Comparison of ENCODE assay signal across 8 cellular contexts in the genomic region with DNA sequence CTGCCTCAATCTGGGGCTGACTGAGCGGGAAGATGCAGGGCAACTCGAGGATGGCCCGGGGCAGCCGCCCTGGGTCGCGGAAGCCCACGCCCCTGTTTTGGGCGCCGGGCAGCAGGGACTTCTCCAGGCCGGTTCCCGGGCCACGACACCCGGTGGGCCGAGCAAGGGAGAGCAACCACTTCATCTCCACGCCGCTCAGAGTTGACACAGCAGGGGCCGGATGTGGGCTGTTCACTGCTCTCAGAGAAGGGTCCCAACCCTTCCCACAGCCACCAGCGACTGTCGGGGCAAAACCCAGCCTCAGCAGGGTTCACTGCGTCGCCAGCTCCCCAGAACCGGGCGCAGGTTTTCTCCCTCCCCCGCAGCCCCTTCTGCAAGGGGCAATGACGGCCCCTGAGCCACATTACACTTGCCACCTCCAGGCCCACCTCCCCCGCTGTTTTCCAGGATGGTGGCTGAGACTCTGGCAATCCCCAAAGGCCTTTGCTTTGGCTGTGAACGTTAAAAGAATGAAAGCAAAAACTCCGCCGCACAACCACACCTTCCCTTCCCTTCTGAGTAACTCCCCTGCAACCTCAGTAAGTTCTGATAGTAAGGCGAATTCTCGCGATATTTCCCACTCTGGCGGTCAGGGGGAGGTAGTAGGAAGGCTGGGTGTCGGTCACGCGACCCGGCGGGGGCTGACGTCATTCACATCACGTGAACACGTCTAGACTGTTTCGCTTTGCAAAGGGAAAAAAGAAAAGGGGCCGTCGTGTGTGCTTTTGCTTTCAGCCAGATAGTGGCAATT. TPM values are rescaled to one million over a fixed set of nuclear protein-coding genes. Genes with fewer than 3 reads are reported as not detected.
DNase-seq lines count a peak whose midpoint lies in the region; ATAC-seq and TF ChIP-seq lines count a peak whose summit lies in the region.

No MANE protein-coding gene starts in this region.

- no peak for TF ChIP-seq CTCF in OCI-LY3 (IDR thresholded peaks at IDR 0.05; ENCODE audit: low read depth, low read length)

- peaks cover 12% of the 10 kb centered on the region for H3K79me2 ChIP-seq in OCI-LY3 (ENCODE audit: low read length)

- H3K27me3 ChIP-seq in HUES64 (ENCODE audit: insufficient read depth, low read length) (peaks cover 21% of the 10 kb centered on the region), OCI-LY3 (ENCODE audit: low read depth, low read length) (peaks cover 7% of the 10 kb centered on the region)

- peak overlapping the region; percentile 86 for H2AFZ ChIP-seq in OCI-LY3 (ENCODE audit: low read depth, low read length)

- H3K9ac ChIP-seq in HUES64 (ENCODE audit: low read depth, low read length) = peak overlapping the region; percentile 82
- H3K9ac ChIP-seq in OCI-LY3 (ENCODE audit: low read length) = peak overlapping the region; percentile 96

- H3K36me3 ChIP-seq in HUES64 (ENCODE audit: insufficient read depth, low read length) (no peaks in the 10 kb centered on the region; the same call in 1 of the 2 replicates), OCI-LY3 (replicated peaks; ENCODE audit: low read depth, low read length) (no peaks in the 10 kb centered on the region)

- WGBS in HUES64 = under 1% methylated on average over 44 of the region's 44 CpGs

- H3K4me2 ChIP-seq in OCI-LY3 (ENCODE audit: low read length) = peak overlapping the region; percentile 91

- H4K20me1 ChIP-seq in OCI-LY3 (ENCODE audit: insufficient read depth, low read length) = no peaks in the 10 kb centered on the region

- DNase-seq in DMS 273 (lab: John Stamatoyannopoulos, UW; ENCODE audit: unreplicated experiment) (peak; percentile 99), activated T-cell treated with anti-CD3 and anti-CD28 coated beads for 4 hours (peak; percentile 99), epidermal melanocyte (ENCODE audit: insufficient read length, low spot score) (peak; percentile 89), midbrain (lab: John Stamatoyannopoulos, UW) (peak; percentile 98)
- DNase-seq in stimulated activated CD8-positive, alpha-beta memory T cell treated with anti-CD3 and anti-CD28 coated beads, Interleukin-15, amount 100 ng/mL, for 48 hours (ENCODE audit: low read depth in 2 of 2) = peak; percentile 97

- peaks cover 25% of the 10 kb centered on the region for H3K4me1 ChIP-seq in HUES64 (ENCODE audit: insufficient read depth, low read length)
- peaks cover 8% of the 10 kb centered on the region for H3K4me1 ChIP-seq in OCI-LY3 (ENCODE audit: low read length)

- H3K4me3 ChIP-seq in HUES64 (ENCODE audit: low read length) (peak overlapping the region; percentile 71), OCI-LY3 (ENCODE audit: low read length) (peak overlapping the region; percentile 87)

- H3K27ac ChIP-seq in HUES64 (ENCODE audit: low read depth, low read length) (peak overlapping the region; percentile 94), OCI-LY3 (ENCODE audit: low read length) (peak overlapping the region; percentile 98)

- H3K9me3 ChIP-seq in HUES64 (ENCODE audit: insufficient read depth, low read depth, low read length) (no peaks in the 10 kb centered on the region), OCI-LY3 (ENCODE audit: insufficient read depth, low read length) (no peaks in the 10 kb centered on the region)

- ATAC-seq in GM21515 (IDR thresholded peaks at IDR 0.05; ENCODE audit: unreplicated experiment) = peak; percentile 60

RNA-seq across cellular contexts. Expression of gene CAMK2D, which starts 0.7 kb away (rescaled TPM):
- 15.8 TPM for polyA plus RNA-seq in HUES64 (2013, experiment 1 of 2)
- 21.6 TPM for polyA plus RNA-seq in HUES64 (2013, experiment 2 of 2)

Comparison
In these comparisons a context has a peak if more than half of its experiments do, and no peak if none do; other contexts are left out.
1. Peak in every context shown above with its lines: DNase-seq, ATAC-seq, H3K4me3 ChIP-seq and H3K27ac ChIP-seq.